ENCODE assay signal across 2 cellular contexts in the genomic region with DNA sequence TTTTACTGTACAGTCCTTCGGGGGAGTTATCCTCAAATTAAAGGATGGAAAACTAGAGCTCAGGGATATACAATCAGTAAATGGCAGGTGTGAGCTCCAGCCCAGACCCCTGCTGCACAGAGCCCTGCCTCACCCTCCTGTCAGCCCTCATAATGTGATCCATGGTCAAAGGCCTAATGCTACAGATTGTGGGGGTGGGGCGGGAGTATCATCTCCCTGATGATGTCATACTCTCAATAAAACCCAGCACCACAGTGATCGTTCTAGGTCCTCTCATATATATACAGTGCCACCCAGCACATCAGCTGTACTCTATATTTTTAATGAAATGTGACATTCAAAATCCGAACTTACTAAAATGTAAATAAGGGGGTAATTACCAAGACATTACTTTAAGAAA.
TF ChIP-seq lines count a peak whose summit lies in the region.

No MANE protein-coding gene starts in this region.

TF ChIP-seq in A549, 52 proteins besides CTCF, POLR2A, EP300 and RAD21 (continued from another document):
- TF ChIP-seq, protein P1, sequence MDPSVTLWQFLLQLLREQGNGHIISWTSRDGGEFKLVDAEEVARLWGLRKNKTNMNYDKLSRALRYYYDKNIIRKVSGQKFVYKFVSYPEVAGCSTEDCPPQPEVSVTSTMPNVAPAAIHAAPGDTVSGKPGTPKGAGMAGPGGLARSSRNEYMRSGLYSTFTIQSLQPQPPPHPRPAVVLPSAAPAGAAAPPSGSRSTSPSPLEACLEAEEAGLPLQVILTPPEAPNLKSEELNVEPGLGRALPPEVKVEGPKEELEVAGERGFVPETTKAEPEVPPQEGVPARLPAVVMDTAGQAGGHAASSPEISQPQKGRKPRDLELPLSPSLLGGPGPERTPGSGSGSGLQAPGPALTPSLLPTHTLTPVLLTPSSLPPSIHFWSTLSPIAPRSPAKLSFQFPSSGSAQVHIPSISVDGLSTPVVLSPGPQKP (IDR thresholded peaks at IDR 0.05; ENCODE audit: low read depth, low read length), result no peak
- TF ChIP-seq, protein P2, sequence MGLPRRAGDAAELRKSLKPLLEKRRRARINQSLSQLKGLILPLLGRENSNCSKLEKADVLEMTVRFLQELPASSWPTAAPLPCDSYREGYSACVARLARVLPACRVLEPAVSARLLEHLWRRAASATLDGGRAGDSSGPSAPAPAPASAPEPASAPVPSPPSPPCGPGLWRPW (IDR thresholded peaks at IDR 0.05), result no peak
- TF ChIP-seq NFE2L2 (conservative IDR thresholded peaks at IDR 0.05; ENCODE audit: low read length) (no peak), FOSB (CRISPR knock-in tag; IDR thresholded peaks at IDR 0.05) (no peak), JUNB (IDR thresholded peaks at IDR 0.05) (no peak), RNF2 (IDR thresholded peaks at IDR 0.05; ENCODE audit: borderline replicate concordance, low read depth) (no peak), EHMT2 (IDR thresholded peaks at IDR 0.05; ENCODE audit: low read depth) (no peak)
- TF ChIP-seq, protein P3, sequence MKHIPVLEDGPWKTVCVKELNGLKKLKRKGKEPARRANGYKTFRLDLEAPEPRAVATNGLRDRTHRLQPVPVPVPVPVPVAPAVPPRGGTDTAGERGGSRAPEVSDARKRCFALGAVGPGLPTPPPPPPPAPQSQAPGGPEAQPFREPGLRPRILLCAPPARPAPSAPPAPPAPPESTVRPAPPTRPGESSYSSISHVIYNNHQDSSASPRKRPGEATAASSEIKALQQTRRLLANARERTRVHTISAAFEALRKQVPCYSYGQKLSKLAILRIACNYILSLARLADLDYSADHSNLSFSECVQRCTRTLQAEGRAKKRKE (CRISPR knock-in tag; IDR thresholded peaks at IDR 0.05; ENCODE audit: low read depth), result no peak

TF ChIP-seq in HCT116, 20 proteins besides CTCF, POLR2A, EP300 and RAD21 (continued from another document):
- TF ChIP-seq, protein P4, sequence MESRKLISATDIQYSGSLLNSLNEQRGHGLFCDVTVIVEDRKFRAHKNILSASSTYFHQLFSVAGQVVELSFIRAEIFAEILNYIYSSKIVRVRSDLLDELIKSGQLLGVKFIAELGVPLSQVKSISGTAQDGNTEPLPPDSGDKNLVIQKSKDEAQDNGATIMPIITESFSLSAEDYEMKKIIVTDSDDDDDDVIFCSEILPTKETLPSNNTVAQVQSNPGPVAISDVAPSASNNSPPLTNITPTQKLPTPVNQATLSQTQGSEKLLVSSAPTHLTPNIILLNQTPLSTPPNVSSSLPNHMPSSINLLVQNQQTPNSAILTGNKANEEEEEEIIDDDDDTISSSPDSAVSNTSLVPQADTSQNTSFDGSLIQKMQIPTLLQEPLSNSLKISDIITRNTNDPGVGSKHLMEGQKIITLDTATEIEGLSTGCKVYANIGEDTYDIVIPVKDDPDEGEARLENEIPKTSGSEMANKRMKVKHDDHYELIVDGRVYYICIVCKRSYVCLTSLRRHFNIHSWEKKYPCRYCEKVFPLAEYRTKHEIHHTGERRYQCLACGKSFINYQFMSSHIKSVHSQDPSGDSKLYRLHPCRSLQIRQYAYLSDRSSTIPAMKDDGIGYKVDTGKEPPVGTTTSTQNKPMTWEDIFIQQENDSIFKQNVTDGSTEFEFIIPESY (IDR thresholded peaks at IDR 0.05; ENCODE audit: extremely low read depth, insufficient replicate concordance, low read length), result no peak
- TF ChIP-seq POLR2AphosphoS5 (IDR thresholded peaks at IDR 0.05; ENCODE audit: low read depth, low read length) (no peak), EZH2 (IDR thresholded peaks at IDR 0.05) (no peak), ZNF274 (IDR thresholded peaks at IDR 0.05; ENCODE audit: low read depth, low read length) (no peak), EGR1 (IDR thresholded peaks at IDR 0.05; ENCODE audit: low read depth) (no peak), FOSL1 (IDR thresholded peaks at IDR 0.05; ENCODE audit: low read depth) (no peak), YY1 (IDR thresholded peaks at IDR 0.05; ENCODE audit: extremely low read depth, insufficient replicate concordance, low read depth, low read length) (no peak), EZH2phosphoT487 (IDR thresholded peaks at IDR 0.05; ENCODE audit: borderline replicate concordance) (no peak), ZFX (IDR thresholded peaks at IDR 0.05) (no peak), CBX3 (IDR thresholded peaks at IDR 0.05; ENCODE audit: low read depth) (no peak), SP1 (IDR thresholded peaks at IDR 0.05; ENCODE audit: low read depth) (no peak), CEBPB (IDR thresholded peaks at IDR 0.05; ENCODE audit: low read depth) (no peak), JUND (IDR thresholded peaks at IDR 0.05) (no peak), ELF1 (IDR thresholded peaks at IDR 0.05; ENCODE audit: borderline replicate concordance, low read depth) (no peak), SIN3A (IDR thresholded peaks at IDR 0.05; ENCODE audit: low read depth) (no peak), TCF7L2 (IDR thresholded peaks at IDR 0.05; ENCODE audit: borderline replicate concordance, extremely low read depth, insufficient read depth, insufficient read length) (no peak), SRF (IDR thresholded peaks at IDR 0.05; ENCODE audit: low read depth) (no peak)
- TF ChIP-seq, protein P5, sequence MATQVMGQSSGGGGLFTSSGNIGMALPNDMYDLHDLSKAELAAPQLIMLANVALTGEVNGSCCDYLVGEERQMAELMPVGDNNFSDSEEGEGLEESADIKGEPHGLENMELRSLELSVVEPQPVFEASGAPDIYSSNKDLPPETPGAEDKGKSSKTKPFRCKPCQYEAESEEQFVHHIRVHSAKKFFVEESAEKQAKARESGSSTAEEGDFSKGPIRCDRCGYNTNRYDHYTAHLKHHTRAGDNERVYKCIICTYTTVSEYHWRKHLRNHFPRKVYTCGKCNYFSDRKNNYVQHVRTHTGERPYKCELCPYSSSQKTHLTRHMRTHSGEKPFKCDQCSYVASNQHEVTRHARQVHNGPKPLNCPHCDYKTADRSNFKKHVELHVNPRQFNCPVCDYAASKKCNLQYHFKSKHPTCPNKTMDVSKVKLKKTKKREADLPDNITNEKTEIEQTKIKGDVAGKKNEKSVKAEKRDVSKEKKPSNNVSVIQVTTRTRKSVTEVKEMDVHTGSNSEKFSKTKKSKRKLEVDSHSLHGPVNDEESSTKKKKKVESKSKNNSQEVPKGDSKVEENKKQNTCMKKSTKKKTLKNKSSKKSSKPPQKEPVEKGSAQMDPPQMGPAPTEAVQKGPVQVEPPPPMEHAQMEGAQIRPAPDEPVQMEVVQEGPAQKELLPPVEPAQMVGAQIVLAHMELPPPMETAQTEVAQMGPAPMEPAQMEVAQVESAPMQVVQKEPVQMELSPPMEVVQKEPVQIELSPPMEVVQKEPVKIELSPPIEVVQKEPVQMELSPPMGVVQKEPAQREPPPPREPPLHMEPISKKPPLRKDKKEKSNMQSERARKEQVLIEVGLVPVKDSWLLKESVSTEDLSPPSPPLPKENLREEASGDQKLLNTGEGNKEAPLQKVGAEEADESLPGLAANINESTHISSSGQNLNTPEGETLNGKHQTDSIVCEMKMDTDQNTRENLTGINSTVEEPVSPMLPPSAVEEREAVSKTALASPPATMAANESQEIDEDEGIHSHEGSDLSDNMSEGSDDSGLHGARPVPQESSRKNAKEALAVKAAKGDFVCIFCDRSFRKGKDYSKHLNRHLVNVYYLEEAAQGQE (IDR thresholded peaks at IDR 0.05; ENCODE audit: low read depth), result no peak
- TF ChIP-seq, protein P6, sequence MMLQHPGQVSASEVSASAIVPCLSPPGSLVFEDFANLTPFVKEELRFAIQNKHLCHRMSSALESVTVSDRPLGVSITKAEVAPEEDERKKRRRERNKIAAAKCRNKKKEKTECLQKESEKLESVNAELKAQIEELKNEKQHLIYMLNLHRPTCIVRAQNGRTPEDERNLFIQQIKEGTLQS (IDR thresholded peaks at IDR 0.05), result no peak
TF ChIP-seq in HCT116: peak in this region for 0.
